Comparison of ENCODE assay signal across 28 cellular contexts in the genomic region with DNA sequence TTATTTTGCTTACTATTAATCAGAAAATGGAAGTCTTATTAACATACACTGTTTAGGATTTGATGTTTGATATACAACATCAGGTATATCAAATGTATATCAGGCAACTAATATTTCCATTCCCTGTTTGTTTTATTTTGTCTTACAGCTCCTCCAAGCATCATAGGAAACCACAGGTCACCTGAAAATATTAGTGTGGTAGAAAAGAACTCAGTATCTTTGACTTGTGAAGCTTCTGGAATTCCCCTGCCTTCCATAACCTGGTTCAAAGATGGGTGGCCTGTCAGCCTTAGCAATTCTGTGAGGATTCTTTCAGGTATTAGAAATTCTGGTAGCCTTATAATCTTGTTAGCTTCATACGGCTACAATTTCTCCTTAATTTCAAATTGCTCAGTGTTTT.
"Had no signal": no experiment of that assay in that cellular context is flagged by ENCODE, and none has a peak within 500 bp of the region (broad histone marks: within the 10 kb centered on the region; RNA-seq: fewer than 3 reads in every experiment).

No MANE protein-coding gene starts in this region.

- H3K27me3 ChIP-seq: neutrophil, pancreas, right lobe of liver, sigmoid colon, suprapubic skin, testis, tibial artery, transverse colon, upper lobe of right lung, uterus had no signal

- H3K4me3 Mint-ChIP-seq: naive thymus-derived CD8-positive, alpha-beta T cell; natural killer cell treated with Interleukin-12 subunit alpha and Interleukin-12 subunit beta and Interleukin-15 and Interleukin-18, amount 100 ng/mL, for 72 hours; nephron progenitor cell; neural crest cell; stimulated activated effector memory CD8-positive, alpha-beta T cell treated with anti-CD3 and anti-CD28 coated beads, Interleukin-12 subunit alpha, Interleukin-12 subunit beta, amount 100 ng/mL, for 72 hours; stimulated activated naive CD8-positive, alpha-beta T cell treated with anti-CD3 and anti-CD28 coated beads, Interleukin-15, amount 100 ng/mL, for 72 hours; type B pancreatic cell had no signal

- H3K27ac Mint-ChIP-seq: naive thymus-derived CD8-positive, alpha-beta T cell; natural killer cell treated with Interleukin-12 subunit alpha and Interleukin-12 subunit beta and Interleukin-15 and Interleukin-18, amount 100 ng/mL, for 72 hours; nephron progenitor cell; stimulated activated effector memory CD8-positive, alpha-beta T cell treated with anti-CD3 and anti-CD28 coated beads, Interleukin-12 subunit alpha, Interleukin-12 subunit beta, amount 100 ng/mL, for 72 hours; stimulated activated naive CD8-positive, alpha-beta T cell treated with anti-CD3 and anti-CD28 coated beads, Interleukin-15, amount 100 ng/mL, for 72 hours; type B pancreatic cell had no signal

- H3K27me3 Mint-ChIP-seq: natural killer cell treated with Interleukin-12 subunit alpha and Interleukin-12 subunit beta and Interleukin-15 and Interleukin-18, amount 100 ng/mL, for 72 hours; stimulated activated naive CD8-positive, alpha-beta T cell treated with anti-CD3 and anti-CD28 coated beads, Interleukin-15, amount 100 ng/mL, for 72 hours; type B pancreatic cell had no signal

- H3K4me3 ChIP-seq: pancreas, prostate gland, right lobe of liver, sigmoid colon, suprapubic skin, testis, tibial artery, transverse colon, upper lobe of right lung, uterus had no signal

- H3K4me1 ChIP-seq: prostate gland, sigmoid colon, testis, tibial artery, transverse colon, uterus had no signal

- H3K9me3 Mint-ChIP-seq: naive thymus-derived CD8-positive, alpha-beta T cell; natural killer cell treated with Interleukin-12 subunit alpha and Interleukin-12 subunit beta and Interleukin-15 and Interleukin-18, amount 100 ng/mL, for 72 hours; nephron progenitor cell; neural crest cell; stimulated activated effector memory CD8-positive, alpha-beta T cell treated with anti-CD3 and anti-CD28 coated beads, Interleukin-12 subunit alpha, Interleukin-12 subunit beta, amount 100 ng/mL, for 72 hours; stimulated activated naive CD8-positive, alpha-beta T cell treated with anti-CD3 and anti-CD28 coated beads, Interleukin-15, amount 100 ng/mL, for 72 hours; type B pancreatic cell had no signal

- H3K27ac ChIP-seq: neutrophil, pancreas, prostate gland, right lobe of liver, sigmoid colon, suprapubic skin, testis, tibial artery, transverse colon, upper lobe of right lung, uterus had no signal

- ATAC-seq: naive thymus-derived CD8-positive, alpha-beta T cell; natural killer cell treated with Interleukin-12 subunit alpha and Interleukin-12 subunit beta and Interleukin-15 and Interleukin-18, amount 100 ng/mL, for 72 hours; pancreas; right cardiac atrium; right lobe of liver; stimulated activated effector memory CD8-positive, alpha-beta T cell treated with anti-CD3 and anti-CD28 coated beads, Interleukin-12 subunit alpha, Interleukin-12 subunit beta, amount 100 ng/mL, for 72 hours; stimulated activated naive CD8-positive, alpha-beta T cell treated with anti-CD3 and anti-CD28 coated beads, Interleukin-15, amount 100 ng/mL, for 72 hours; stimulated activated naive CD8-positive, alpha-beta T cell treated with anti-CD3 and anti-CD28 coated beads, Interleukin-15, Interleukin-2, amounts not matched to agents 100 U/mL and 50 U/mL, for 24 hours; upper lobe of right lung had no signal

- H3K36me3 ChIP-seq: neutrophil, pancreas, prostate gland, right lobe of liver, sigmoid colon, suprapubic skin, transverse colon, uterus had no signal

- H3K9me3 ChIP-seq: neutrophil, pancreas, prostate gland, right lobe of liver, sigmoid colon, suprapubic skin, testis, tibial artery, transverse colon, upper lobe of right lung, uterus had no signal

- H3K36me3 Mint-ChIP-seq: naive thymus-derived CD8-positive, alpha-beta T cell; natural killer cell treated with Interleukin-12 subunit alpha and Interleukin-12 subunit beta and Interleukin-15 and Interleukin-18, amount 100 ng/mL, for 72 hours; stimulated activated effector memory CD8-positive, alpha-beta T cell treated with anti-CD3 and anti-CD28 coated beads, Interleukin-12 subunit alpha, Interleukin-12 subunit beta, amount 100 ng/mL, for 72 hours; type B pancreatic cell had no signal

- H3K4me1 Mint-ChIP-seq: naive thymus-derived CD8-positive, alpha-beta T cell; nephron progenitor cell; neural crest cell; stimulated activated effector memory CD8-positive, alpha-beta T cell treated with anti-CD3 and anti-CD28 coated beads, Interleukin-12 subunit alpha, Interleukin-12 subunit beta, amount 100 ng/mL, for 72 hours; stimulated activated naive CD8-positive, alpha-beta T cell treated with anti-CD3 and anti-CD28 coated beads, Interleukin-15, amount 100 ng/mL, for 72 hours had no signal

- DNase-seq: naive thymus-derived CD8-positive, alpha-beta T cell; nephron progenitor cell; nucleus accumbens; pancreas; right cardiac atrium; right lobe of liver; sigmoid colon; small intestine; stimulated activated CD4-positive, alpha-beta T cell treated with anti-CD3 and anti-CD28 coated beads, Interleukin-15, amount 100 ng/mL, for 24 hours; stimulated activated CD4-positive, alpha-beta T cell treated with anti-CD3 and anti-CD28 coated beads, Interleukin-2, amount 100 ng/mL, for 24 hours; stimulated activated CD4-positive, alpha-beta T cell treated with anti-CD3 and anti-CD28 coated beads, Interleukin-2, amount 100 ng/mL, for 48 hours; stimulated activated CD4-positive, alpha-beta T cell treated with anti-CD3 and anti-CD28 coated beads, Interleukin-4, amount 100 ng/mL, for 24 hours; stimulated activated naive CD4-positive, alpha-beta T cell; stimulated activated naive CD8-positive, alpha-beta T cell treated with anti-CD3 and anti-CD28 coated beads, Interleukin-15, amount 100 ng/mL, for 72 hours; stimulated activated naive CD8-positive, alpha-beta T cell treated with anti-CD3 and anti-CD28 coated beads, Interleukin-15, Interleukin-2, amounts not matched to agents 100 U/mL and 50 U/mL, for 24 hours; substantia nigra; testis; tibial artery; transverse colon; upper lobe of right lung; uterus had no signal
